ENCODE assay signal across 13 cellular contexts in the genomic region with DNA sequence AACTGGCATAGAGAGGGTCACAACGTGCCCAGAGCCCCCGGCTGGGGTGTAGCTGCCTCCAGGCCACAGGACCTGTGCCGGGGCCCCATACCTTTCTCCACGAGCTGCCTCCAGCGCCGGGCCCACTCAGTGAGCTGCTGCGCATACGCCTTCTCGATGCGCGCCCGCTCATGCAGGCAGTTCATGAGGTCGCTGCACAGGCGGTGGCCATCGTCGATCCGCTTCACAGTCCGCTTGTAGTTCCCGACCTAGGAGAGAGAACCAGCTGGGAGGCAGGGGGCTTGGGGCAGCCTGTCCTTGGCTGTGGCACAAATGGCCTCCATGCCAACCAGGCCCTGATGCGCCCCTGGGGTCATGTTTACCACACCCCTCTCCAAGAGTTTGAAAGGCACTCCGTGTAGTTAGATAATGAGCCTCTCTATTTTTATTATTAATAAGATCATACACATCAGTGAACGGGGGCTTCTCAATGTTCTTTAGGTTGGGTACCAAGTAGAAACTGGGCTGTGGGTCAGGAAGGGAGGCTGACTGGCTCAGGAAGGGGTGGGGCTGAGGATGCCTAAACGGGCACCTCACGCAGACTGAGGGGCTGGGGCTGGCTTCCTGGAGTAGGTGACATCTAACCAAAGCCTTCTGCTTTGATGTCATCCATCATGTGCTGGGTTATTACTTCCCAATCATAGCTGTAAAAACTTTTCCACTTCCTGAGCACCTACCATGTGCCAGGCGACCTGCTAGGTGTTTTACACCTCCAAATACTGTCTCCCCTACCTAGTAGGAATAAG. TPM values are rescaled to one million over a fixed set of nuclear protein-coding genes. Genes with fewer than 3 reads are reported as not detected.
DNase-seq lines count a peak whose midpoint lies in the region; ATAC-seq and TF ChIP-seq lines count a peak whose summit lies in the region.
"Had no signal": no experiment of that assay in that cellular context is flagged by ENCODE, and none has a peak within 500 bp of the region (broad histone marks: within the 10 kb centered on the region; RNA-seq: fewer than 3 reads in every experiment).

No MANE protein-coding gene starts in this region.

- CTCF ChIA-PET in naive thymus-derived CD4-positive, alpha-beta T cell (lab: Charles Lee): interaction anchor here (0.6 kb wide), 1 partner anchor 31 kb away, joined by 3 read pairs; no protein-coding TSS in a partner anchor

- no peak overlapping the region for H3K4me3 ChIP-seq in right atrium auricular region
- no peak overlapping the region for H3K4me3 ChIP-seq in naive thymus-derived CD4-positive, alpha-beta T cell (ENCODE audit: low read length)
- H3K4me3 ChIP-seq: ascending aorta, SK-N-MC had no signal

- POLR2A ChIA-PET in naive thymus-derived CD4-positive, alpha-beta T cell (lab: Charles Lee): no interaction called here

- no peaks in the 10 kb centered on the region for H3K27me3 Mint-ChIP-seq in naive thymus-derived CD4-positive, alpha-beta T cell

- H3K4me1 ChIP-seq in right atrium auricular region: peaks cover 0 to 73% of the 10 kb centered on the region in 2 donors
- peaks cover 11 to 23% of the 10 kb centered on the region in 2 donors for H3K4me1 ChIP-seq in naive thymus-derived CD4-positive, alpha-beta T cell (ENCODE audit: control insufficient read depth in 2 of 2, insufficient read depth in 2 of 2, low read length in 2 of 2)

- H3K9me3 Mint-ChIP-seq in naive thymus-derived CD4-positive, alpha-beta T cell: no peaks in the 10 kb centered on the region

- H3K27ac Mint-ChIP-seq in naive thymus-derived CD4-positive, alpha-beta T cell: peak overlapping the region in 7 of 9 donors; percentile 25 to 88 (median 62)

- H3K27ac ChIP-seq in right atrium auricular region: peak overlapping the region; percentile 65 to 80
- H3K27ac ChIP-seq in naive thymus-derived CD4-positive, alpha-beta T cell (ENCODE audit: low read depth, low read length): no peak overlapping the region
- H3K27ac ChIP-seq: ascending aorta, SK-N-MC had no signal

- intact Hi-C loops in left ventricle myocardium superior (cut with micrococcal nuclease): no loop called here
- intact Hi-C loops in naive thymus-derived CD4-positive, alpha-beta T cell (cut with micrococcal nuclease): no loop called here

- H3K9me3 ChIP-seq in right atrium auricular region: no peaks in the 10 kb centered on the region
- no peaks in the 10 kb centered on the region for H3K9me3 ChIP-seq in naive thymus-derived CD4-positive, alpha-beta T cell (ENCODE audit: control insufficient read depth in 2 of 3, low read length in 3 of 3)
- H3K9me3 ChIP-seq: ascending aorta had no signal

- H3K4me1 Mint-ChIP-seq in naive thymus-derived CD4-positive, alpha-beta T cell: peaks cover 24 to 56% (median 45%) of the 10 kb centered on the region in 7 donors

- no peak for TF ChIP-seq CTCF in right atrium auricular region (IDR thresholded peaks at IDR 0.05)

- H3K4me3 Mint-ChIP-seq in naive thymus-derived CD4-positive, alpha-beta T cell: peak overlapping the region in 1 of 10 donors; percentile 16

- H3K36me3 Mint-ChIP-seq in naive thymus-derived CD4-positive, alpha-beta T cell: peaks cover 3 to 13% (median 11%) of the 10 kb centered on the region in 5 donors

- peaks cover 31% of the 10 kb centered on the region for H3K36me3 ChIP-seq in right atrium auricular region
- H3K36me3 ChIP-seq in naive thymus-derived CD4-positive, alpha-beta T cell (ENCODE audit: control insufficient read depth in 2 of 3, insufficient read depth in 3 of 3, low read length in 3 of 3): peaks cover 0 to 37% (median 9%) of the 10 kb centered on the region in 3 experiments

- DNase-seq in right atrium auricular region (ENCODE audit: low spot score): no peak
- no peak for DNase-seq in left ventricle myocardium superior
- peak; percentile 13 for DNase-seq in activated gamma-delta T cell treated with anti-CD3 and anti-CD28 coated beads, Interleukin-2, amount 50 U/mL, for 16 hours (ENCODE audit: low read depth)
- DNase-seq in naive thymus-derived CD4-positive, alpha-beta T cell: no peak
- DNase-seq in NCI-H446 treated with DMSO at 0.1 percent for 48 hours (lab: John Stamatoyannopoulos, UW): no peak
- DNase-seq in DMS79 treated with DMSO at 0.1 percent for 48 hours (lab: John Stamatoyannopoulos, UW): no peak
- DNase-seq in amniotic stem cell (lab: John Stamatoyannopoulos, UW): no peak
- DNase-seq in activated effector memory CD4-positive, alpha-beta T cell treated with Interleukin-2 at 50 U/mL for 16 hours: no peak
- DNase-seq: DMS153; stimulated activated CD8-positive, alpha-beta memory T cell treated with anti-CD3 and anti-CD28 coated beads, Interleukin-4, amount 100 ng/mL, for 48 hours; trophoblast cell had no signal

- ATAC-seq in left ventricle myocardium superior: no peak
- ATAC-seq in naive thymus-derived CD4-positive, alpha-beta T cell: no peak

- H3K27me3 ChIP-seq in right atrium auricular region: no peaks in the 10 kb centered on the region
- no peaks in the 10 kb centered on the region for H3K27me3 ChIP-seq in naive thymus-derived CD4-positive, alpha-beta T cell (ENCODE audit: control insufficient read depth in 2 of 2, insufficient read depth in 2 of 2, low read length in 2 of 2)
- H3K27me3 ChIP-seq: ascending aorta had no signal

RNA-seq across cellular contexts. Expression of gene ARFGAP3, which starts 36.5 kb away (rescaled TPM):
- total RNA-seq in right atrium auricular region: 10 to 100 TPM; 27.4 to 29.6 TPM
- 25.8 TPM for total RNA-seq in left ventricle myocardium superior
- 10 to 100 TPM; 22.9 to 38.4 (median 31.0) TPM for total RNA-seq in naive thymus-derived CD4-positive, alpha-beta T cell
- 10 to 100 TPM; 26.1 to 28.5 TPM for polyA plus RNA-seq in naive thymus-derived CD4-positive, alpha-beta T cell
